In the genomic region with DNA sequence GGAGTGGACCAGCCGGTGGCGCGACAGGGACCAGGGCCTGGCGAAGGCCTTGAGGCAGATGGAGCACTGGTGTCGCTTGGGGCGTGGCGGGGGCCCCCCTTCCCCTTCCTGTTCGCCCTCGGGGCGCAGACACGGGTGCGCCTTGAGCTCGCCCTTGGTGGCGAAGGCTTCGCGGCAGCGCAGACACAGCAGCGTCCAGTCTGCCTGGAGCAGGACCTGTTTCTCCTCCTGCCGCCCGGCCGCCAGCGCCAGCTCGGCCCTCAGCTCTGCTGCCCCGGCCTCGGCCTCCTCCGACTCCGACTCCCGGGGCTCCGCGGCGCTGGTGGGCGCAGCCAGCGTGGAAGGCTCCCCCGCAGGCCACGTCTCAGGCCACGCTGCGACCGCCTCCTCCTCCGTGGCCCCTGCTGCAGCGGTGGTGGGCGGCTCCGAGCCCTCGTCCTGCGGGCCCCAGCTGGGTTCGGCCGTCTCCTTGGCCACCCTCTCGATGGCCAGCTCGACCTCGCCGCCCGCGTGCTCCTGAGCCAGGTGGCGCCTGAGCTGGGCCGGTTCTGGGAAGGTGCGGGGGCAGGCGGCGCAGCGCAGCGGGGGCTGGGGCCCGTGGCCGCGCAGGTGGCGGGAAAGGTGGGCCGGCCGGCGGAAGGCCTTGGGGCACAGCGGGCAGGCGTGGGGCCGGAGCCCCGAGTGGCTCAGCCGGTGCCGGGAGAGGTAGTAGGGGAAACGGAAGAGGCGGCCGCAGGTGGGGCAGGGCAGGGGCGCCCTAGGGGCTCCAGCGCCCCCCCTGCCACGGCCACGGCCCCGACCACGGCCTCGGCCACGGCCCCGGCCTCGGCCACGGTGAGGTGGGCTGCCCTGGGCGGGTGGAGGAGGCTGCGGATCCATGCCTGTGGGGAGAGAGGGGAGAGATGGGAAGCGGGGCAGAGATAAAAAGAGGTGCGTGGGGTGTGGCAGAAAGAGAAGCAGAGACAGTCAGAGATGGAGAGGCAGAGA, we compare ENCODE assay signal across 7 cellular contexts. TPM values are rescaled to one million over a fixed set of nuclear protein-coding genes. Genes with fewer than 3 reads are reported as not detected.
A peak's percentile ranks its signal among the peaks of the same experiment; 100 is the strongest.
DNase-seq lines count a peak whose midpoint lies in the region; ATAC-seq and TF ChIP-seq lines count a peak whose summit lies in the region.
"Had no signal": no experiment of that assay in that cellular context is flagged by ENCODE, and none has a peak within 500 bp of the region (broad histone marks: within the 10 kb centered on the region; RNA-seq: fewer than 3 reads in every experiment).

No MANE protein-coding gene starts in this region.

- H3K4me1 ChIP-seq in esophagus muscularis mucosa (peaks cover 12 to 32% (median 26%) of the 10 kb centered on the region in 4 donors), stomach smooth muscle (ENCODE audit: control insufficient read depth, insufficient read depth, low read length) (peaks cover 20% of the 10 kb centered on the region)

- H3K36me3 ChIP-seq in esophagus muscularis mucosa: peaks cover 19 to 27% (median 25%) of the 10 kb centered on the region in 4 donors
- peaks cover 4% of the 10 kb centered on the region in 2 donors for H3K36me3 ChIP-seq in stomach smooth muscle (ENCODE audit: control insufficient read depth in 2 of 2, insufficient read depth in 2 of 2, low read length in 2 of 2)

- no peak for DNase-seq in activated CD4-positive, alpha-beta T cell treated with anti-CD3 and anti-CD28 coated beads, Interleukin-2, amount 10 ng/mL, durations not matched to agents 24 days and 14 days
- no peak for DNase-seq in activated CD4-positive, alpha-beta T cell treated with anti-CD3 and anti-CD28 coated beads for 48 hours
- DNase-seq in esophagus muscularis mucosa (ENCODE audit: extremely low spot score) (no peak), SKM-1 treated with dmso at 0.1 percent for 144 hours (lab: John Stamatoyannopoulos, UW; ENCODE audit: unreplicated experiment) (no peak)
- DNase-seq: SIG-M5 had no signal

- H3K9me3 ChIP-seq in esophagus muscularis mucosa (no peaks in the 10 kb centered on the region), stomach smooth muscle (ENCODE audit: control insufficient read depth in 2 of 2, low read length in 2 of 2) (no peaks in the 10 kb centered on the region)

- H3K27ac ChIP-seq in esophagus muscularis mucosa (replicated peaks in 1 of 4): peak overlapping the region in 3 of 4 donors; percentile 86 to 92 (median 89)
- no peak overlapping the region for H3K27ac ChIP-seq in stomach smooth muscle (ENCODE audit: low read length)

- peak overlapping the region in 1 of 2 donors; percentile 65 for H3K9ac ChIP-seq in stomach smooth muscle (ENCODE audit: low read length in 2 of 2)

- TF ChIP-seq CTCF in esophagus muscularis mucosa (IDR thresholded peaks at IDR 0.05): no peak

- peak overlapping the region; percentile 83 for H3K27ac Mint-ChIP-seq in activated CD4-positive, alpha-beta T cell treated with anti-CD3 and anti-CD28 coated beads, Interleukin-2, amount 10 ng/mL, durations not matched to agents 24 days and 14 days

- peaks cover 9% of the 10 kb centered on the region for H3K36me3 Mint-ChIP-seq in activated CD4-positive, alpha-beta T cell treated with anti-CD3 and anti-CD28 coated beads, Interleukin-2, amount 10 ng/mL, durations not matched to agents 24 days and 14 days (ENCODE audit: low read depth)

- TF ChIP-seq POLR2A in esophagus muscularis mucosa (IDR thresholded peaks at IDR 0.05; ENCODE audit: low read depth): no peak

- H3K27me3 Mint-ChIP-seq in activated CD4-positive, alpha-beta T cell treated with anti-CD3 and anti-CD28 coated beads, Interleukin-2, amount 10 ng/mL, durations not matched to agents 24 days and 14 days: no peaks in the 10 kb centered on the region

- peak overlapping the region; percentile 87 for H3K4me3 Mint-ChIP-seq in activated CD4-positive, alpha-beta T cell treated with anti-CD3 and anti-CD28 coated beads, Interleukin-2, amount 10 ng/mL, durations not matched to agents 24 days and 14 days

- TF ChIP-seq EP300 in esophagus muscularis mucosa (IDR thresholded peaks at IDR 0.05): no peak

- WGBS in esophagus muscularis mucosa: 92% methylated on average over 73 of the region's 90 CpGs

- ATAC-seq in GM21390 (IDR thresholded peaks at IDR 0.05; ENCODE audit: unreplicated experiment): no peak

- H3K4me1 Mint-ChIP-seq in activated CD4-positive, alpha-beta T cell treated with anti-CD3 and anti-CD28 coated beads, Interleukin-2, amount 10 ng/mL, durations not matched to agents 24 days and 14 days: peaks cover 13% of the 10 kb centered on the region

- intact Hi-C loops in activated CD4-positive, alpha-beta T cell treated with anti-CD3 and anti-CD28 coated beads, Interleukin-2, amount 10 ng/mL, durations not matched to agents 24 days and 14 days (cut with micrococcal nuclease): no loop called here
- intact Hi-C loops in esophagus muscularis mucosa (cut with DNase I): no loop called here

- no peaks in the 10 kb centered on the region for H3K27me3 ChIP-seq in esophagus muscularis mucosa
- H3K27me3 ChIP-seq in stomach smooth muscle (ENCODE audit: control insufficient read depth in 1 of 2, insufficient read depth in 2 of 2, low read length in 2 of 2): no peaks in the 10 kb centered on the region

- H3K9me3 Mint-ChIP-seq in activated CD4-positive, alpha-beta T cell treated with anti-CD3 and anti-CD28 coated beads, Interleukin-2, amount 10 ng/mL, durations not matched to agents 24 days and 14 days: no peaks in the 10 kb centered on the region

- H3K4me3 ChIP-seq in esophagus muscularis mucosa (peak overlapping the region; percentile 67 to 98 (median 80)), stomach smooth muscle (ENCODE audit: low read length in 2 of 2) (peak overlapping the region; percentile 72 to 82)

RNA-seq across cellular contexts. Expression of a gene that starts 1.6 kb away (rescaled TPM):
- 9.6 and 10.4 TPM in 2 replicates for total RNA-seq in activated CD4-positive, alpha-beta T cell treated with anti-CD3 and anti-CD28 coated beads, Interleukin-2, amount 10 ng/mL, durations not matched to agents 24 days and 14 days
- total RNA-seq in esophagus muscularis mucosa: 10 to 100 TPM in 1 of 4 donors, 1 to 10 TPM in 3; 4.2 to 11.1 (median 8.1) TPM

RNA-seq across cellular contexts. Expression of a gene that starts 20.3 kb away (rescaled TPM):
- 20.4 and 21.4 TPM in 2 replicates for total RNA-seq in activated CD4-positive, alpha-beta T cell treated with anti-CD3 and anti-CD28 coated beads, Interleukin-2, amount 10 ng/mL, durations not matched to agents 24 days and 14 days
- total RNA-seq in esophagus muscularis mucosa: 10 to 100 TPM in 2 of 4 donors, 1 to 10 TPM in 2; 8.3 to 17.3 (median 11.4) TPM

RNA-seq across cellular contexts. Expression of a gene that starts 21.0 kb away (rescaled TPM):
- total RNA-seq in activated CD4-positive, alpha-beta T cell treated with anti-CD3 and anti-CD28 coated beads, Interleukin-2, amount 10 ng/mL, durations not matched to agents 24 days and 14 days: 17.8 and 19.0 TPM in 2 replicates
- 10 to 100 TPM; 20.5 to 36.2 (median 27.9) TPM for total RNA-seq in esophagus muscularis mucosa

RNA-seq across cellular contexts. Expression of a gene that starts 26.4 kb away (rescaled TPM):
- total RNA-seq in activated CD4-positive, alpha-beta T cell treated with anti-CD3 and anti-CD28 coated beads, Interleukin-2, amount 10 ng/mL, durations not matched to agents 24 days and 14 days: 12.2 and 12.5 TPM in 2 replicates
- total RNA-seq in esophagus muscularis mucosa: 10 to 100 TPM in 2 of 4 donors, 1 to 10 TPM in 2; 7.5 to 15.4 (median 10.2) TPM

RNA-seq across cellular contexts. Expression of a gene that starts 33.7 kb away (rescaled TPM):
- total RNA-seq in activated CD4-positive, alpha-beta T cell treated with anti-CD3 and anti-CD28 coated beads, Interleukin-2, amount 10 ng/mL, durations not matched to agents 24 days and 14 days: not detected in 2 replicates
- 1 to 10 TPM in 2 of 4 donors, under 1 TPM in 1, not detected in 1; 0.83 to 1.5 (median 1.5) TPM for total RNA-seq in esophagus muscularis mucosa
